8 cellular contexts compared by ENCODE assay signal in the genomic region with DNA sequence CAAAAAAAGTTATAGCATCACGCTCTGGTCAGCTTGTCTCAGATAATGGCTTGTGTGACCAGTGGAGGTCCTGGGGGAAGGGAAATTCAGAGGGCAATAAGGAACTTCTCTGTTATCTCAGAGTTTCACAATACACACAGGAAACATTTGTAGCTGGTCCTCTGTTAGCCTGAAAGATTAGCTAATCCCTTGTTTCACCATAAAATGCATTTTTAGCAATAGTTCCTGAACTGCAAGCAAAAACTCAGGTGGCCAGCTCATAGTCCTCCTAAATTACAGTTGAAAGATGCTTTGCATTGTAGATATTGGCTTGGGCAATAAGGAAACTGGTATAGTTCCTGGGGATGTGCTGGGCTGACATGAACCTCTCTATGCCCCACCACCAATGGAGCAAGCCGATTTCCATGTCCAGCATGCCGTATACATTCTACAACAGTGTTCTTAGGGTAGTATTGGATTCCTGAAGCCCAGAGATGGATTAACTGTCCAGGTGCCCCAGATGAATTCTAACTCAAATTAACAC.
DNase-seq lines count a peak whose midpoint lies in the region; ATAC-seq and TF ChIP-seq lines count a peak whose summit lies in the region.

No MANE protein-coding gene starts in this region.

- H3K4me3 Mint-ChIP-seq in activated naive CD8-positive, alpha-beta T cell, result no peak overlapping the region
- no peak overlapping the region for H3K4me3 Mint-ChIP-seq in nephron progenitor cell

- no peak for TF ChIP-seq CTCF in nephron progenitor cell (IDR thresholded peaks at IDR 0.05)

- H3K36me3 Mint-ChIP-seq in activated naive CD8-positive, alpha-beta T cell, result no peaks in the 10 kb centered on the region
- no peaks in the 10 kb centered on the region for H3K36me3 Mint-ChIP-seq in nephron progenitor cell (ENCODE audit: low read depth)

- ATAC-seq in GM19035 (IDR thresholded peaks at IDR 0.05; ENCODE audit: unreplicated experiment) (peak; percentile 39), HG03432 (IDR thresholded peaks at IDR 0.05; ENCODE audit: unreplicated experiment) (peak; percentile 51), GM18858 (IDR thresholded peaks at IDR 0.05; ENCODE audit: unreplicated experiment) (no peak)

- no peak for DNase-seq in nephron progenitor cell
- DNase-seq in globus pallidus (ENCODE audit: low spot score), result no peak
- no peak for DNase-seq in NCI-H748 treated with DMSO at 0.1 percent for 48 hours (lab: John Stamatoyannopoulos, UW)
- no peak for DNase-seq in stimulated activated naive CD4-positive, alpha-beta T cell (lab: John Stamatoyannopoulos, UW)

- peak overlapping the region; percentile 81 for H3K27ac Mint-ChIP-seq in activated naive CD8-positive, alpha-beta T cell
- H3K27ac Mint-ChIP-seq in nephron progenitor cell, result peak overlapping the region; percentile 59

- no peaks in the 10 kb centered on the region for H3K9me3 Mint-ChIP-seq in activated naive CD8-positive, alpha-beta T cell (ENCODE audit: low read depth)
- H3K9me3 Mint-ChIP-seq in nephron progenitor cell, result no peaks in the 10 kb centered on the region

- no peaks in the 10 kb centered on the region for H3K27me3 Mint-ChIP-seq in activated naive CD8-positive, alpha-beta T cell
- no peaks in the 10 kb centered on the region for H3K27me3 Mint-ChIP-seq in nephron progenitor cell (ENCODE audit: low read depth, poor library complexity)

- H3K4me1 Mint-ChIP-seq in activated naive CD8-positive, alpha-beta T cell (ENCODE audit: low read depth), result peaks cover 35% of the 10 kb centered on the region
- peaks cover 41% of the 10 kb centered on the region for H3K4me1 Mint-ChIP-seq in nephron progenitor cell
